Comparison of ENCODE assay signal across 8 cellular contexts in genomic region chr5:43006411-43007202, GRCh38. TPM values are rescaled to one million over a fixed set of nuclear protein-coding genes. Genes with fewer than 3 reads are reported as not detected.
DNase-seq lines count a peak whose midpoint lies in the region; ATAC-seq and TF ChIP-seq lines count a peak whose summit lies in the region.

No MANE protein-coding gene starts in this region.

- H3K27ac Mint-ChIP-seq in dendritic cell treated with granulocyte-macrophage colony-stimulating factor and Interleukin-4, amounts not matched to agents 40 ng/mL and 50 ng/mL, for 4 days = peak overlapping the region; percentile 98
- no peak overlapping the region for H3K27ac Mint-ChIP-seq in neural crest cell (ENCODE audit: unreplicated experiment)

- peaks cover 39% of the 10 kb centered on the region for H3K4me1 Mint-ChIP-seq in dendritic cell treated with granulocyte-macrophage colony-stimulating factor and Interleukin-4, amounts not matched to agents 40 ng/mL and 50 ng/mL, for 4 days (ENCODE audit: low read depth)
- peaks cover 27% of the 10 kb centered on the region for H3K4me1 Mint-ChIP-seq in neural crest cell

- H3K4me3 Mint-ChIP-seq in dendritic cell treated with granulocyte-macrophage colony-stimulating factor and Interleukin-4, amounts not matched to agents 40 ng/mL and 50 ng/mL, for 4 days = peak overlapping the region; percentile 82
- peak overlapping the region; percentile 95 for H3K4me3 Mint-ChIP-seq in neural crest cell

- peak overlapping the region; percentile 88 for H3K4me3 ChIP-seq in BE2C (ENCODE audit: low read depth, low read length)

- H3K27me3 Mint-ChIP-seq in dendritic cell treated with granulocyte-macrophage colony-stimulating factor and Interleukin-4, amounts not matched to agents 40 ng/mL and 50 ng/mL, for 4 days = peaks cover under 1% of the 10 kb centered on the region
- H3K27me3 Mint-ChIP-seq in neural crest cell (ENCODE audit: low read depth) = peaks cover 74% of the 10 kb centered on the region

- no peaks in the 10 kb centered on the region for H3K36me3 ChIP-seq in BE2C

- H3K4me1 ChIP-seq in BE2C = peaks cover 9% of the 10 kb centered on the region; the same call in 1 of the 2 replicates

- H3K36me3 Mint-ChIP-seq in dendritic cell treated with granulocyte-macrophage colony-stimulating factor and Interleukin-4, amounts not matched to agents 40 ng/mL and 50 ng/mL, for 4 days (ENCODE audit: low read depth) = no peaks in the 10 kb centered on the region
- H3K36me3 Mint-ChIP-seq in neural crest cell (ENCODE audit: low read depth) = no peaks in the 10 kb centered on the region

- no peaks in the 10 kb centered on the region for H3K9me3 ChIP-seq in BE2C

- no peak for ATAC-seq in GM21717 (IDR thresholded peaks at IDR 0.05; ENCODE audit: unreplicated experiment)

- no peak for TF ChIP-seq CTCF in BE2C (IDR thresholded peaks at IDR 0.05; ENCODE audit: low read depth, low read length)
- no peak for TF ChIP-seq CTCF in neural crest cell (conservative IDR thresholded peaks at IDR 0.05)

- DNase-seq in BE2C (no peak), NCI-H226 (peak; percentile 70), neural crest cell (ENCODE audit: low read depth, low spot score) (no peak), DMS79 treated with DMSO at 0.1 percent for 48 hours (lab: John Stamatoyannopoulos, UW) (no peak), NK-92 (lab: John Stamatoyannopoulos, UW; ENCODE audit: unreplicated experiment) (no peak)
- DNase-seq in activated CD8-positive, alpha-beta memory T cell treated with anti-CD3 and anti-CD28 coated beads, Interleukin-2, amount 50 U/mL, for 48 hours = no peak

- intact Hi-C loops in dendritic cell treated with granulocyte-macrophage colony-stimulating factor and Interleukin-4, amounts not matched to agents 40 ng/mL and 50 ng/mL, for 4 days (cut with micrococcal nuclease) = loop anchor here (1.0 to 5.0 kb wide), 2 partner anchors 11 to 54 kb away; no protein-coding TSS in a partner anchor

- H3K27me3 ChIP-seq in BE2C = peaks cover 61% of the 10 kb centered on the region

- H3K9me3 Mint-ChIP-seq in dendritic cell treated with granulocyte-macrophage colony-stimulating factor and Interleukin-4, amounts not matched to agents 40 ng/mL and 50 ng/mL, for 4 days = no peaks in the 10 kb centered on the region
- no peaks in the 10 kb centered on the region for H3K9me3 Mint-ChIP-seq in neural crest cell

RNA-seq across cellular contexts. Expression of gene ANXA2R, which starts 33.5 kb away (rescaled TPM):
- polyA plus RNA-seq in BE2C (2012; ENCODE audit: insufficient read depth, insufficient read length, low read depth) = 7.1 TPM
- total RNA-seq in neural crest cell = 1.0 and 1.2 TPM in 2 replicates
